ENCODE assay signal across 1 cellular context in genomic region chr5:140567871-140568270, GRCh38.
TF ChIP-seq lines count a peak whose summit lies in the region.

No MANE protein-coding gene starts in this region.

TF ChIP-seq in WTC11, 78 proteins besides CTCF, POLR2A, EP300 and RAD21:
- TF ChIP-seq KAT7 (CRISPR knock-in tag; IDR thresholded peaks at IDR 0.05; ENCODE audit: borderline replicate concordance) (no peak), E2F5 (CRISPR knock-in tag; IDR thresholded peaks at IDR 0.05) (no peak), PREB (CRISPR knock-in tag; IDR thresholded peaks at IDR 0.05; ENCODE audit: borderline replicate concordance) (no peak), ATF6 (CRISPR knock-in tag; IDR thresholded peaks at IDR 0.05) (no peak), ZNF671 (CRISPR knock-in tag; IDR thresholded peaks at IDR 0.05) (no peak), IRF1 (CRISPR knock-in tag; IDR thresholded peaks at IDR 0.05) (no peak), PRDM15 (CRISPR knock-in tag; IDR thresholded peaks at IDR 0.05) (no peak), ZNF532 (CRISPR knock-in tag; IDR thresholded peaks at IDR 0.05; ENCODE audit: borderline replicate concordance) (no peak), TEAD1 (CRISPR knock-in tag; IDR thresholded peaks at IDR 0.05) (no peak), USF2 (CRISPR knock-in tag; IDR thresholded peaks at IDR 0.05) (no peak), ZNF138 (CRISPR knock-in tag; conservative IDR thresholded peaks at IDR 0.05) (no peak), TCF7 (CRISPR knock-in tag; IDR thresholded peaks at IDR 0.05; ENCODE audit: low read depth) (no peak), ZNF121 (CRISPR knock-in tag; IDR thresholded peaks at IDR 0.05) (no peak), TEAD4 (CRISPR knock-in tag; IDR thresholded peaks at IDR 0.05) (no peak), TP53 (CRISPR knock-in tag; IDR thresholded peaks at IDR 0.05) (no peak), ESRRA (CRISPR knock-in tag; IDR thresholded peaks at IDR 0.05; ENCODE audit: borderline replicate concordance) (no peak), ATF1 (CRISPR knock-in tag; IDR thresholded peaks at IDR 0.05) (no peak), ELF4 (CRISPR knock-in tag; IDR thresholded peaks at IDR 0.05; ENCODE audit: low read depth) (no peak), GABPB1 (CRISPR knock-in tag; IDR thresholded peaks at IDR 0.05) (no peak), ZNF219 (CRISPR knock-in tag; IDR thresholded peaks at IDR 0.05; ENCODE audit: borderline replicate concordance) (no peak)
